Comparison of ENCODE assay signal across 1 cellular context in genomic region chr10:101042118-101042517, GRCh38.
TF ChIP-seq lines count a peak whose summit lies in the region.

No MANE protein-coding gene starts in this region.

TF ChIP-seq in WTC11, 78 proteins besides CTCF, POLR2A, EP300 and RAD21 (continued from another document):
- TF ChIP-seq GTF2I (CRISPR knock-in tag; conservative IDR thresholded peaks at IDR 0.05) (no peak), RELA (CRISPR knock-in tag; IDR thresholded peaks at IDR 0.05; ENCODE audit: borderline replicate concordance) (no peak), SOX15 (CRISPR knock-in tag; IDR thresholded peaks at IDR 0.05) (no peak)
TF ChIP-seq in WTC11: peak in this region for 0.
